ENCODE assay signal across 8 cellular contexts in genomic region chr7:49852619-49853462, GRCh38.
A peak's percentile ranks its signal among the peaks of the same experiment; 100 is the strongest.
DNase-seq lines count a peak whose midpoint lies in the region; ATAC-seq, FAIRE-seq and TF ChIP-seq lines count a peak whose summit lies in the region.

No MANE protein-coding gene starts in this region.

- DNase-seq in DMS153 treated with DMSO at 0.1 percent for 48 hours (lab: John Stamatoyannopoulos, UW; ENCODE audit: unreplicated experiment) (peak; percentile 34), GM19239 (ENCODE audit: insufficient read length, low spot score) (peak; percentile 9), NCI-H345 treated with DMSO at 0.1 percent for 48 hours (lab: John Stamatoyannopoulos, UW; ENCODE audit: unreplicated experiment) (peak; percentile 21), left ventricle myocardium inferior (no peak), sigmoid colon (no peak)
- DNase-seq in activated naive CD8-positive, alpha-beta T cell treated with anti-CD3 and anti-CD28 coated beads, Interleukin-2, amount 10 ng/mL, durations not matched to agents 7 days and 5 days: no peak
- DNase-seq in activated T-cell treated with anti-CD3 and anti-CD28 coated beads, Interleukin-2, amount 50 U/mL, for 1 hour: no peak

- H3K36me3 ChIP-seq in left ventricle myocardium inferior (no peaks in the 10 kb centered on the region), sigmoid colon (no peaks in the 10 kb centered on the region)

- no peak overlapping the region for H3K27ac Mint-ChIP-seq in activated naive CD8-positive, alpha-beta T cell treated with anti-CD3 and anti-CD28 coated beads, Interleukin-2, amount 10 ng/mL, durations not matched to agents 7 days and 5 days

- H3K9me3 ChIP-seq in left ventricle myocardium inferior (replicated peaks) (no peaks in the 10 kb centered on the region), sigmoid colon (no peaks in the 10 kb centered on the region)

- no peaks in the 10 kb centered on the region for H3K9me3 Mint-ChIP-seq in activated naive CD8-positive, alpha-beta T cell treated with anti-CD3 and anti-CD28 coated beads, Interleukin-2, amount 10 ng/mL, durations not matched to agents 7 days and 5 days

- H3K4me3 Mint-ChIP-seq in activated naive CD8-positive, alpha-beta T cell treated with anti-CD3 and anti-CD28 coated beads, Interleukin-2, amount 10 ng/mL, durations not matched to agents 7 days and 5 days: no peak overlapping the region

- H3K27me3 Mint-ChIP-seq in activated naive CD8-positive, alpha-beta T cell treated with anti-CD3 and anti-CD28 coated beads, Interleukin-2, amount 10 ng/mL, durations not matched to agents 7 days and 5 days: no peaks in the 10 kb centered on the region

- intact Hi-C loops in left ventricle myocardium inferior (cut with micrococcal nuclease) (no loop called here), sigmoid colon (cut with DNase I) (no loop called here)

- H3K36me3 Mint-ChIP-seq in activated naive CD8-positive, alpha-beta T cell treated with anti-CD3 and anti-CD28 coated beads, Interleukin-2, amount 10 ng/mL, durations not matched to agents 7 days and 5 days: no peaks in the 10 kb centered on the region

- H3K4me3 ChIP-seq in left ventricle myocardium inferior (no peak overlapping the region), sigmoid colon (no peak overlapping the region)

- H3K27ac ChIP-seq in left ventricle myocardium inferior (replicated peaks): no peak overlapping the region
- no peak overlapping the region for H3K27ac ChIP-seq in sigmoid colon

- WGBS in sigmoid colon, 2 donors: 48 to 53% methylated on average over 11 of the region's 11 CpGs

- H3K4me1 ChIP-seq in left ventricle myocardium inferior: peaks cover 31% of the 10 kb centered on the region
- H3K4me1 ChIP-seq in sigmoid colon: no peaks in the 10 kb centered on the region

- POLR2A ChIA-PET in activated naive CD8-positive, alpha-beta T cell treated with anti-CD3 and anti-CD28 coated beads, Interleukin-2, amount 10 ng/mL, durations not matched to agents 7 days and 5 days (lab: Charles Lee): no interaction called here

- TF ChIP-seq CTCF in left ventricle myocardium inferior (IDR thresholded peaks at IDR 0.05; ENCODE audit: borderline replicate concordance) (peak; percentile 77), sigmoid colon (IDR thresholded peaks at IDR 0.05) (peak; percentile 17 to 69 (median 49))

- no peaks in the 10 kb centered on the region for H3K4me1 Mint-ChIP-seq in activated naive CD8-positive, alpha-beta T cell treated with anti-CD3 and anti-CD28 coated beads, Interleukin-2, amount 10 ng/mL, durations not matched to agents 7 days and 5 days

- H3K27me3 ChIP-seq in left ventricle myocardium inferior (ENCODE audit: low read depth): no peaks in the 10 kb centered on the region
- H3K27me3 ChIP-seq in sigmoid colon: no peaks in the 10 kb centered on the region

- ATAC-seq in HG03135 (IDR thresholded peaks at IDR 0.05; ENCODE audit: unreplicated experiment): peak; percentile 71
- peak; percentile 30 for ATAC-seq in activated naive CD8-positive, alpha-beta T cell treated with anti-CD3 and anti-CD28 coated beads, Interleukin-2, amount 10 ng/mL, durations not matched to agents 7 days and 5 days (ENCODE audit: low read depth)

- TF ChIP-seq POLR2A in sigmoid colon (IDR thresholded peaks at IDR 0.05): no peak

- peak; percentile 40 for FAIRE-seq in GM19239 (lab: Jason Lieb, UNC)

- no peak for TF ChIP-seq EP300 in sigmoid colon (IDR thresholded peaks at IDR 0.05)

Comparison
In these comparisons a context has a peak if more than half of its experiments do, and no peak if none do; other contexts are left out.
1. DNase-seq: peak in DMS153 treated with DMSO at 0.1 percent for 48 hours (single experiment), GM19239 (single experiment) and NCI-H345 treated with DMSO at 0.1 percent for 48 hours (single experiment); none in activated naive CD8-positive, alpha-beta T cell treated with anti-CD3 and anti-CD28 coated beads, Interleukin-2, amount 10 ng/mL, durations not matched to agents 7 days and 5 days (single experiment), left ventricle myocardium inferior (single experiment), sigmoid colon (single experiment) and activated T-cell treated with anti-CD3 and anti-CD28 coated beads, Interleukin-2, amount 50 U/mL, for 1 hour (single experiment).